In genomic region chr2:233408366-233409285, GRCh38 we compare ENCODE assay signal across 14 cellular contexts. TPM values are rescaled to one million over a fixed set of nuclear protein-coding genes. Genes with fewer than 3 reads are reported as not detected.
DNase-seq lines count a peak whose midpoint lies in the region; ATAC-seq and TF ChIP-seq lines count a peak whose summit lies in the region.
"Had no signal": no experiment of that assay in that cellular context is flagged by ENCODE, and none has a peak within 500 bp of the region (broad histone marks: within the 10 kb centered on the region; RNA-seq: fewer than 3 reads in every experiment).

No MANE protein-coding gene starts in this region.

- no peak for TF ChIP-seq EP300 in transverse colon (IDR thresholded peaks at IDR 0.05; ENCODE audit: low read depth)

- H3K4me1 ChIP-seq in cardiac muscle cell (ENCODE audit: low read depth) = peaks cover 2% of the 10 kb centered on the region
- peaks cover 10 to 50% (median 29%) of the 10 kb centered on the region in 4 donors for H3K4me1 ChIP-seq in transverse colon
- H3K4me1 ChIP-seq in OCI-LY7 (ENCODE audit: insufficient read depth, low read length, poor library complexity, severe bottlenecking) = peaks cover 3% of the 10 kb centered on the region
- H3K4me1 ChIP-seq: HAP-1 had no signal

- no TSS peak for BruUV-seq in OCI-LY7 (replicated peaks; lab: Mats Ljungman, UMichigan)

- DNase-seq in cardiac muscle cell (ENCODE audit: low read depth in 1 of 2, low spot score in 1 of 2) (no peak), Right ventricle myocardium inferior (ENCODE audit: missing footprints) (no peak), RWPE1 (ENCODE audit: low spot score) (no peak), left lobe of liver (ENCODE audit: low spot score) (no peak), transverse colon (no peak), OCI-LY7 (ENCODE audit: low spot score) (no peak)
- DNase-seq: DMS79; effector CD8-positive, alpha-beta T cell; NCI-H2081 treated with DMSO at 0.1 percent for 48 hours; T-helper 1 cell had no signal

- H4K20me1 ChIP-seq in OCI-LY7 (ENCODE audit: insufficient read depth, low read length) = no peaks in the 10 kb centered on the region

- no peaks in the 10 kb centered on the region for H3K27me3 ChIP-seq in cardiac muscle cell
- H3K27me3 ChIP-seq in transverse colon = no peaks in the 10 kb centered on the region
- H3K27me3 ChIP-seq: vagina had no signal

- in situ Hi-C loops in transverse colon (cut with MboI; ENCODE audit: low pct_ligation_motif_present in 1 of 4, low pct_unique_long_range_greater_than_20kb in 1 of 4, low sequenced_read_pairs in 3 of 4) = no loop called here

- H3K36me3 ChIP-seq in cardiac muscle cell (no peaks in the 10 kb centered on the region), transverse colon (no peaks in the 10 kb centered on the region), OCI-LY7 (ENCODE audit: insufficient read depth, low read length) (peaks cover 74% of the 10 kb centered on the region)
- H3K36me3 ChIP-seq: vagina had no signal

- H3K4me3 ChIP-seq in cardiac muscle cell (no peak overlapping the region), transverse colon (peak overlapping the region in 2 of 4 donors; percentile 0 to 11), OCI-LY7 (ENCODE audit: low read depth, low read length, poor library complexity, severe bottlenecking) (no peak overlapping the region)
- H3K4me3 ChIP-seq: HAP-1, vagina had no signal

- H3K9me3 ChIP-seq in cardiac muscle cell (ENCODE audit: low read depth) = no peaks in the 10 kb centered on the region
- H3K9me3 ChIP-seq in transverse colon = peaks cover 0 to 9% of the 10 kb centered on the region in 2 donors
- peaks cover 25% of the 10 kb centered on the region; the same call in 1 of the 2 replicates for H3K9me3 ChIP-seq in OCI-LY7 (ENCODE audit: low read length)
- H3K9me3 ChIP-seq: vagina had no signal

- peak; percentile 29 for TF ChIP-seq POLR2A in transverse colon (IDR thresholded peaks at IDR 0.05)

- intact Hi-C loops in Right ventricle myocardium inferior (cut with DNase I) = no loop called here
- intact Hi-C loops in transverse colon (cut with DNase I; ENCODE audit: low total_unique reads) = no loop called here
- intact Hi-C loops in OCI-LY7 (cut with micrococcal nuclease; ENCODE audit: unreplicated experiment) = no loop called here

- 38 to 51% methylated on average over 3 to 9 of the region's 9 CpGs for WGBS in transverse colon (ENCODE audit: low coverage in 1 of 2), 2 donors

- CTCF ChIA-PET in RWPE1 (lab: Yijun Ruan, JAX) (no interaction called here), OCI-LY7 (lab: Charles Lee; ENCODE audit: unreplicated experiment) (interaction anchor here (0.7 kb wide), 1 partner anchor 233 kb away, joined by 3 read pairs; no protein-coding TSS in a partner anchor)

- no peak overlapping the region for H2AFZ ChIP-seq in OCI-LY7 (ENCODE audit: low read length)

- H3K4me2 ChIP-seq in OCI-LY7 (ENCODE audit: low read length) = no peak overlapping the region

- TF ChIP-seq CTCF in cardiac muscle cell (IDR thresholded peaks at IDR 0.05; ENCODE audit: low read depth, low read length) (no peak), RWPE1 (conservative IDR thresholded peaks at IDR 0.05; ENCODE audit: low read depth) (no peak), transverse colon (IDR thresholded peaks at IDR 0.05) (no peak), OCI-LY7 (conservative IDR thresholded peaks at IDR 0.05; ENCODE audit: low read length) (no peak)

- POLR2A ChIA-PET in RWPE1 (lab: Yijun Ruan, JAX; ENCODE audit: low non-redundant PET) = no interaction called here
- POLR2A ChIA-PET in OCI-LY7 (lab: Charles Lee) = no interaction called here

- H3K79me2 ChIP-seq in OCI-LY7 (ENCODE audit: insufficient read depth, low read depth, low read length) = peaks cover 11% of the 10 kb centered on the region; the same call in 1 of the 2 replicates

- ATAC-seq in Right ventricle myocardium inferior (no peak), left lobe of liver (peak; percentile 21), HG02759 (IDR thresholded peaks at IDR 0.05; ENCODE audit: unreplicated experiment) (no peak), HG03521 (IDR thresholded peaks at IDR 0.05; ENCODE audit: unreplicated experiment) (no peak)

- H3K9me2 ChIP-seq in OCI-LY7 (ENCODE audit: insufficient read depth, low read length) = no peaks in the 10 kb centered on the region

- peak overlapping the region; percentile 51 for H3K27ac ChIP-seq in cardiac muscle cell
- peak overlapping the region; percentile 5; the same call in 1 of the 2 replicates for H3K27ac ChIP-seq in RWPE1
- H3K27ac ChIP-seq in transverse colon = peak overlapping the region; percentile 82 to 88 (median 86)
- H3K27ac ChIP-seq in OCI-LY7 (ENCODE audit: low read depth, low read length, poor library complexity, severe bottlenecking) = no peak overlapping the region
- H3K27ac ChIP-seq: vagina had no signal

RNA-seq across cellular contexts. Expression of gene DGKD, which starts 54.3 kb away (rescaled TPM):
- 21.3 and 40.0 TPM in 2 replicates for total RNA-seq in cardiac muscle cell
- 21.0 and 44.5 TPM in 2 replicates for polyA plus RNA-seq in cardiac muscle cell
- total RNA-seq in Right ventricle myocardium inferior = 29.2 TPM
- 17.9 TPM for total RNA-seq in left lobe of liver
- 100 to 1,000 TPM in 1 of 4 donors, 10 to 100 TPM in 3; 55.7 to 166 (median 91.5) TPM for total RNA-seq in transverse colon
- total RNA-seq in OCI-LY7 (2014; rRNA removed; shearing (Covaris generic)) = 51.3 and 62.9 TPM in 2 replicates
- 271 and 305 TPM in 2 replicates for total RNA-seq in OCI-LY7 (2022)
